ENCODE assay signal across 9 cellular contexts in the genomic region with DNA sequence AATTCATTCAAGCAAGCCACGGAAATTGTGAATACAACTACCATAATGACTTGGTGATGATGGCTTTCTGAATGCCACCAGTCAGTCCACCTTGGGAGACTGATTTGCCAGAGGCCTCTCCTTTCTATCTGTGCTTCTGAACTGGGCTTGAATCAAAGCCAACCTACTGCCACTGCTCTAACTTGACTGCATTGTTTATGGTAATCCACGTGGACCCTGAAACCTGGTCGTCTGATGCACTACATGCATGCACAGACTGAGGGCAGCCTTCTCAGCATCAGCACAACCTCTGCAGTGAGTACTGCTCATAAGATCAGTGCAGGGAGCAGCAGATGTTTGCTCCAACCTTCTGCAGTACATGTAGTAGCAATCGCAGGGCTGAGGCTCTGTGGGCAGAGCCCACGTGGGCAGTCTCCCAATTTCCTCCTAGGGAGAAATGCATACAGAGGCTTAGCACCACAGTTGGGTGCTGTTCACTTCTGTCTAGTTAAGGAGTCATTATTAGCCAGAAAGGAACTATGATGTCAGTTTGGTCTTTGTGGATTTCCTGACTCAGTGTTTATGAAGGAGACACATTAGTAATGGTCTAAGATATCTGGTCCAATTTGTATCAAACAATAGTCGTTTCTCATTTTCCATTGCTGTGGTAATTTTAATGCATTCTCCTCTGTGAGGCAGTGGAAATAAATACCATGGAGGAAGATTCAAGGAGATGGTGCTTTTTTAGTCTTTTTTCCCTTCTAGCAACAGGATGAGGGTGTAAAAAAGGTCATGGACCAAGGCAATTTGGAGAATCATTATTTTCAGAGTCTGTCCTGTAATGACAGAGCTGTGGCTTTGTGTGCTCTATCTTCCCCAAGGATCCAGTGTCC.
DNase-seq lines count a peak whose midpoint lies in the region; ATAC-seq and TF ChIP-seq lines count a peak whose summit lies in the region.
"Had no signal": no experiment of that assay in that cellular context is flagged by ENCODE, and none has a peak within 500 bp of the region (broad histone marks: within the 10 kb centered on the region; RNA-seq: fewer than 3 reads in every experiment).

No MANE protein-coding gene starts in this region.

- H3K27me3 ChIP-seq in brain microvascular endothelial cell (replicated peaks): no peaks in the 10 kb centered on the region

- DNase-seq in activated gamma-delta T cell treated with Interleukin-2 at 50 U/mL for 16 hours (peak; percentile 12), activated gamma-delta T cell (lab: John Stamatoyannopoulos, UW) (no peak), RPMI7951 (ENCODE audit: low read depth) (peak; percentile 58), brain microvascular endothelial cell (peak; percentile 79), progenitor cell of endocrine pancreas (ENCODE audit: low spot score, unreplicated experiment) (no peak), NK-92 (lab: John Stamatoyannopoulos, UW; ENCODE audit: unreplicated experiment) (no peak), lower leg skin (ENCODE audit: low spot score in 2 of 2) (no peak)
- DNase-seq: right cardiac atrium had no signal

- H3K4me3 Mint-ChIP-seq in progenitor cell of endocrine pancreas (ENCODE audit: low read depth): no peak overlapping the region

- peak overlapping the region; percentile 54 for H3K27ac Mint-ChIP-seq in progenitor cell of endocrine pancreas

- no peak overlapping the region for H3K4me3 ChIP-seq in brain microvascular endothelial cell (ENCODE audit: low read depth, low read length)
- H3K4me3 ChIP-seq in lower leg skin (ENCODE audit: low read depth, poor library complexity, severe bottlenecking): no peak overlapping the region

- WGBS in lower leg skin, 2 donors: 22 to 32% methylated on average over 6 of the region's 6 CpGs

- TF ChIP-seq CTCF in brain microvascular endothelial cell (IDR thresholded peaks at IDR 0.05; ENCODE audit: low read depth, low read length, missing control alignments) (peak; percentile 67), progenitor cell of endocrine pancreas (IDR thresholded peaks at IDR 0.05; ENCODE audit: unreplicated experiment) (no peak), lower leg skin (IDR thresholded peaks at IDR 0.05) (no peak)

- ATAC-seq in HG02642 (IDR thresholded peaks at IDR 0.05; ENCODE audit: poor library complexity, unreplicated experiment): peak; percentile 84

- in situ Hi-C loops in brain microvascular endothelial cell (cut with HindIII; ENCODE audit: low pct_ligation_motif_present, low sequenced_read_pairs): no loop called here

- TF ChIP-seq POLR2A in lower leg skin (IDR thresholded peaks at IDR 0.05): no peak

- no peaks in the 10 kb centered on the region for H3K36me3 ChIP-seq in brain microvascular endothelial cell (replicated peaks)

- H3K27ac ChIP-seq in brain microvascular endothelial cell: peak overlapping the region; percentile 68

- H3K27me3 Mint-ChIP-seq in progenitor cell of endocrine pancreas: no peaks in the 10 kb centered on the region

- intact Hi-C loops in lower leg skin (cut with DNase I; ENCODE audit: low total_unique reads): no loop called here

- H3K9me3 Mint-ChIP-seq in progenitor cell of endocrine pancreas (ENCODE audit: low read depth): no peaks in the 10 kb centered on the region

- no peaks in the 10 kb centered on the region for H3K36me3 Mint-ChIP-seq in progenitor cell of endocrine pancreas (ENCODE audit: insufficient read depth)

- H3K4me1 Mint-ChIP-seq in progenitor cell of endocrine pancreas (ENCODE audit: low read depth): no peaks in the 10 kb centered on the region

Comparison
In these comparisons a context has a peak if more than half of its experiments do, and no peak if none do; other contexts are left out.
1. DNase-seq: peak in activated gamma-delta T cell treated with Interleukin-2 at 50 U/mL for 16 hours (single experiment), RPMI7951 (single experiment) and brain microvascular endothelial cell (single experiment); none in activated gamma-delta T cell (single experiment), progenitor cell of endocrine pancreas (single experiment), NK-92 (single experiment) and lower leg skin (0 of 2).